1 cellular context compared by ENCODE assay signal in genomic region chr10:71719464-71720303, GRCh38.
TF ChIP-seq lines count a peak whose summit lies in the region.

A gene with protein sequence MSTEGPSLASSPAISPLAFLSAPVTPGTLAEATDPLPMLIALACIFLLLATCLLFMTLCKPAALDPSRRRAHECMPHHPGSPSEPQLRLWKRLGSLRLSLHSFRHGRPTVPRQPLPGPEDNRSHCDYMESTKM (minus strand): TSS chr10:71719778. CDS start chr10:71716337, 3,441 bp downstream.

TF ChIP-seq in H1, 55 proteins besides CTCF, POLR2A, EP300 and RAD21:
- TF ChIP-seq CBX5 (IDR thresholded peaks at IDR 0.05; ENCODE audit: low read depth, low read length) (no peak), RBBP5 (IDR thresholded peaks at IDR 0.05; ENCODE audit: borderline replicate concordance, low read depth, low read length) (no peak), CREB1 (IDR thresholded peaks at IDR 0.05) (no peak), TAF1 (IDR thresholded peaks at IDR 0.05; ENCODE audit: low read depth, low read length) (no peak), JUND (IDR thresholded peaks at IDR 0.05; ENCODE audit: low read length) (peak; percentile 52; the same call in 1 of the 2 replicates), TAF7 (optimal IDR thresholded peaks at IDR 0.05; ENCODE audit: borderline replicate concordance, low read depth, low read length) (no peak), BACH1 (IDR thresholded peaks at IDR 0.05; ENCODE audit: low read length) (no peak), CTBP2 (IDR thresholded peaks at IDR 0.05; ENCODE audit: borderline replicate concordance, insufficient read depth, insufficient read length, low read length) (peak; percentile 79), SAP30 (IDR thresholded peaks at IDR 0.05; ENCODE audit: insufficient read depth, insufficient replicate concordance, low read length) (no peak), GABPA (IDR thresholded peaks at IDR 0.05; ENCODE audit: borderline replicate concordance, insufficient read depth, low read length) (no peak), USF2 (IDR thresholded peaks at IDR 0.05; ENCODE audit: low read length) (no peak), NRF1 (IDR thresholded peaks at IDR 0.05; ENCODE audit: low read depth, low read length) (no peak), EZH2 (IDR thresholded peaks at IDR 0.05; ENCODE audit: low read depth, low read length, severe bottlenecking) (no peak), YY1 (IDR thresholded peaks at IDR 0.05; ENCODE audit: low read depth, low read length) (no peak), CHD1 (IDR thresholded peaks at IDR 0.05; ENCODE audit: low read depth, low read length) (peak; percentile 72), ATF2 (IDR thresholded peaks at IDR 0.05; ENCODE audit: low read length) (no peak), KDM1A (IDR thresholded peaks at IDR 0.05; ENCODE audit: borderline replicate concordance, low read length) (no peak), SIX5 (IDR thresholded peaks at IDR 0.05; ENCODE audit: low read depth, low read length) (no peak), SRF (IDR thresholded peaks at IDR 0.05; ENCODE audit: low read depth, low read length) (no peak), RXRA (IDR thresholded peaks at IDR 0.05; ENCODE audit: insufficient read depth, low read depth, low read length) (no peak), ZNF274 (IDR thresholded peaks at IDR 0.05; ENCODE audit: borderline replicate concordance, extremely low read depth, low read length) (no peak), KDM4A (IDR thresholded peaks at IDR 0.05; ENCODE audit: low read depth, low read length, severe bottlenecking) (no peak), RNF2 (IDR thresholded peaks at IDR 0.05; ENCODE audit: borderline replicate concordance, low read depth, low read length, missing control alignments, poor library complexity, severe bottlenecking) (no peak), POLR2AphosphoS5 (IDR thresholded peaks at IDR 0.05; ENCODE audit: low read depth, low read length) (no peak), HDAC2 (IDR thresholded peaks at IDR 0.05; ENCODE audit: borderline replicate concordance in 1 of 2, low read depth in 2 of 2, low read length in 2 of 2) (no peak), NANOG (IDR thresholded peaks at IDR 0.05; ENCODE audit: insufficient read depth, low read depth, low read length, poor library complexity, severe bottlenecking) (no peak), SIN3A (conservative IDR thresholded peaks at IDR 0.05 in 1 of 2, IDR thresholded peaks at IDR 0.05 in 1 of 2; ENCODE audit: low read depth in 1 of 2, low read length in 2 of 2) (0 out of 4 replicates have a peak, but pooled peaks of 1 of the 2 experiments have one; percentile 20), POU5F1 (IDR thresholded peaks at IDR 0.05; ENCODE audit: low read depth, low read length) (no peak), EGR1 (IDR thresholded peaks at IDR 0.05; ENCODE audit: borderline replicate concordance, low read depth, low read length) (0 out of 2 replicates have a peak, but pooled peaks have one; percentile 27), SP1 (IDR thresholded peaks at IDR 0.05; ENCODE audit: low read depth, low read length) (no peak; the same call in 1 of the 2 replicates), FOSL1 (IDR thresholded peaks at IDR 0.05; ENCODE audit: insufficient read depth, low read depth, low read length) (no peak), MAX (IDR thresholded peaks at IDR 0.05) (peak; percentile 20; the same call in 1 of the 2 replicates), JUN (IDR thresholded peaks at IDR 0.05; ENCODE audit: low read depth, low read length) (no peak)
- TF ChIP-seq, protein P1, sequence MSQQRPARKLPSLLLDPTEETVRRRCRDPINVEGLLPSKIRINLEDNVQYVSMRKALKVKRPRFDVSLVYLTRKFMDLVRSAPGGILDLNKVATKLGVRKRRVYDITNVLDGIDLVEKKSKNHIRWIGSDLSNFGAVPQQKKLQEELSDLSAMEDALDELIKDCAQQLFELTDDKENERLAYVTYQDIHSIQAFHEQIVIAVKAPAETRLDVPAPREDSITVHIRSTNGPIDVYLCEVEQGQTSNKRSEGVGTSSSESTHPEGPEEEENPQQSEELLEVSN (IDR thresholded peaks at IDR 0.05): no peak
- TF ChIP-seq, protein P2, sequence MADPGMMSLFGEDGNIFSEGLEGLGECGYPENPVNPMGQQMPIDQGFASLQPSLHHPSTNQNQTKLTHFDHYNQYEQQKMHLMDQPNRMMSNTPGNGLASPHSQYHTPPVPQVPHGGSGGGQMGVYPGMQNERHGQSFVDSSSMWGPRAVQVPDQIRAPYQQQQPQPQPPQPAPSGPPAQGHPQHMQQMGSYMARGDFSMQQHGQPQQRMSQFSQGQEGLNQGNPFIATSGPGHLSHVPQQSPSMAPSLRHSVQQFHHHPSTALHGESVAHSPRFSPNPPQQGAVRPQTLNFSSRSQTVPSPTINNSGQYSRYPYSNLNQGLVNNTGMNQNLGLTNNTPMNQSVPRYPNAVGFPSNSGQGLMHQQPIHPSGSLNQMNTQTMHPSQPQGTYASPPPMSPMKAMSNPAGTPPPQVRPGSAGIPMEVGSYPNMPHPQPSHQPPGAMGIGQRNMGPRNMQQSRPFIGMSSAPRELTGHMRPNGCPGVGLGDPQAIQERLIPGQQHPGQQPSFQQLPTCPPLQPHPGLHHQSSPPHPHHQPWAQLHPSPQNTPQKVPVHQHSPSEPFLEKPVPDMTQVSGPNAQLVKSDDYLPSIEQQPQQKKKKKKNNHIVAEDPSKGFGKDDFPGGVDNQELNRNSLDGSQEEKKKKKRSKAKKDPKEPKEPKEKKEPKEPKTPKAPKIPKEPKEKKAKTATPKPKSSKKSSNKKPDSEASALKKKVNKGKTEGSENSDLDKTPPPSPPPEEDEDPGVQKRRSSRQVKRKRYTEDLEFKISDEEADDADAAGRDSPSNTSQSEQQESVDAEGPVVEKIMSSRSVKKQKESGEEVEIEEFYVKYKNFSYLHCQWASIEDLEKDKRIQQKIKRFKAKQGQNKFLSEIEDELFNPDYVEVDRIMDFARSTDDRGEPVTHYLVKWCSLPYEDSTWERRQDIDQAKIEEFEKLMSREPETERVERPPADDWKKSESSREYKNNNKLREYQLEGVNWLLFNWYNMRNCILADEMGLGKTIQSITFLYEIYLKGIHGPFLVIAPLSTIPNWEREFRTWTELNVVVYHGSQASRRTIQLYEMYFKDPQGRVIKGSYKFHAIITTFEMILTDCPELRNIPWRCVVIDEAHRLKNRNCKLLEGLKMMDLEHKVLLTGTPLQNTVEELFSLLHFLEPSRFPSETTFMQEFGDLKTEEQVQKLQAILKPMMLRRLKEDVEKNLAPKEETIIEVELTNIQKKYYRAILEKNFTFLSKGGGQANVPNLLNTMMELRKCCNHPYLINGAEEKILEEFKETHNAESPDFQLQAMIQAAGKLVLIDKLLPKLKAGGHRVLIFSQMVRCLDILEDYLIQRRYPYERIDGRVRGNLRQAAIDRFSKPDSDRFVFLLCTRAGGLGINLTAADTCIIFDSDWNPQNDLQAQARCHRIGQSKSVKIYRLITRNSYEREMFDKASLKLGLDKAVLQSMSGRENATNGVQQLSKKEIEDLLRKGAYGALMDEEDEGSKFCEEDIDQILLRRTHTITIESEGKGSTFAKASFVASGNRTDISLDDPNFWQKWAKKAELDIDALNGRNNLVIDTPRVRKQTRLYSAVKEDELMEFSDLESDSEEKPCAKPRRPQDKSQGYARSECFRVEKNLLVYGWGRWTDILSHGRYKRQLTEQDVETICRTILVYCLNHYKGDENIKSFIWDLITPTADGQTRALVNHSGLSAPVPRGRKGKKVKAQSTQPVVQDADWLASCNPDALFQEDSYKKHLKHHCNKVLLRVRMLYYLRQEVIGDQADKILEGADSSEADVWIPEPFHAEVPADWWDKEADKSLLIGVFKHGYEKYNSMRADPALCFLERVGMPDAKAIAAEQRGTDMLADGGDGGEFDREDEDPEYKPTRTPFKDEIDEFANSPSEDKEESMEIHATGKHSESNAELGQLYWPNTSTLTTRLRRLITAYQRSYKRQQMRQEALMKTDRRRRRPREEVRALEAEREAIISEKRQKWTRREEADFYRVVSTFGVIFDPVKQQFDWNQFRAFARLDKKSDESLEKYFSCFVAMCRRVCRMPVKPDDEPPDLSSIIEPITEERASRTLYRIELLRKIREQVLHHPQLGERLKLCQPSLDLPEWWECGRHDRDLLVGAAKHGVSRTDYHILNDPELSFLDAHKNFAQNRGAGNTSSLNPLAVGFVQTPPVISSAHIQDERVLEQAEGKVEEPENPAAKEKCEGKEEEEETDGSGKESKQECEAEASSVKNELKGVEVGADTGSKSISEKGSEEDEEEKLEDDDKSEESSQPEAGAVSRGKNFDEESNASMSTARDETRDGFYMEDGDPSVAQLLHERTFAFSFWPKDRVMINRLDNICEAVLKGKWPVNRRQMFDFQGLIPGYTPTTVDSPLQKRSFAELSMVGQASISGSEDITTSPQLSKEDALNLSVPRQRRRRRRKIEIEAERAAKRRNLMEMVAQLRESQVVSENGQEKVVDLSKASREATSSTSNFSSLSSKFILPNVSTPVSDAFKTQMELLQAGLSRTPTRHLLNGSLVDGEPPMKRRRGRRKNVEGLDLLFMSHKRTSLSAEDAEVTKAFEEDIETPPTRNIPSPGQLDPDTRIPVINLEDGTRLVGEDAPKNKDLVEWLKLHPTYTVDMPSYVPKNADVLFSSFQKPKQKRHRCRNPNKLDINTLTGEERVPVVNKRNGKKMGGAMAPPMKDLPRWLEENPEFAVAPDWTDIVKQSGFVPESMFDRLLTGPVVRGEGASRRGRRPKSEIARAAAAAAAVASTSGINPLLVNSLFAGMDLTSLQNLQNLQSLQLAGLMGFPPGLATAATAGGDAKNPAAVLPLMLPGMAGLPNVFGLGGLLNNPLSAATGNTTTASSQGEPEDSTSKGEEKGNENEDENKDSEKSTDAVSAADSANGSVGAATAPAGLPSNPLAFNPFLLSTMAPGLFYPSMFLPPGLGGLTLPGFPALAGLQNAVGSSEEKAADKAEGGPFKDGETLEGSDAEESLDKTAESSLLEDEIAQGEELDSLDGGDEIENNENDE (IDR thresholded peaks at IDR 0.05; ENCODE audit: insufficient replicate concordance, low read length): no peak
